1 cellular context compared by ENCODE assay signal in genomic region chr9:96884443-96884842, GRCh38.
TF ChIP-seq lines count a peak whose summit lies in the region.

No MANE protein-coding gene starts in this region.

TF ChIP-seq in HCT116, 20 proteins besides CTCF, POLR2A, EP300 and RAD21 (continued from another document):
- TF ChIP-seq SP1 (IDR thresholded peaks at IDR 0.05; ENCODE audit: low read depth) (peak; percentile 94), CBX3 (IDR thresholded peaks at IDR 0.05; ENCODE audit: low read depth) (peak; percentile 94), EZH2phosphoT487 (IDR thresholded peaks at IDR 0.05; ENCODE audit: borderline replicate concordance) (no peak), SIN3A (IDR thresholded peaks at IDR 0.05; ENCODE audit: low read depth) (no peak), MAX (IDR thresholded peaks at IDR 0.05) (peak; percentile 70), JUND (IDR thresholded peaks at IDR 0.05) (peak; percentile 95), YY1 (IDR thresholded peaks at IDR 0.05; ENCODE audit: extremely low read depth, insufficient replicate concordance, low read depth, low read length) (peak; percentile 70), ZNF274 (IDR thresholded peaks at IDR 0.05; ENCODE audit: low read depth, low read length) (no peak), SRF (IDR thresholded peaks at IDR 0.05; ENCODE audit: low read depth) (peak; percentile 62; the same call in 1 of the 2 replicates)
